1 cellular context compared by ENCODE assay signal in genomic region chr4:122700178-122700725, GRCh38.
A peak's percentile ranks its signal among the peaks of the same experiment; 100 is the strongest.
TF ChIP-seq lines count a peak whose summit lies in the region.

No MANE protein-coding gene starts in this region.

TF ChIP-seq in K562, 482 proteins besides CTCF, POLR2A, EP300 and RAD21 (continued from another document):
- no peak for TF ChIP-seq ZZZ3 (IDR thresholded peaks at IDR 0.05)
- TF ChIP-seq, protein P1, sequence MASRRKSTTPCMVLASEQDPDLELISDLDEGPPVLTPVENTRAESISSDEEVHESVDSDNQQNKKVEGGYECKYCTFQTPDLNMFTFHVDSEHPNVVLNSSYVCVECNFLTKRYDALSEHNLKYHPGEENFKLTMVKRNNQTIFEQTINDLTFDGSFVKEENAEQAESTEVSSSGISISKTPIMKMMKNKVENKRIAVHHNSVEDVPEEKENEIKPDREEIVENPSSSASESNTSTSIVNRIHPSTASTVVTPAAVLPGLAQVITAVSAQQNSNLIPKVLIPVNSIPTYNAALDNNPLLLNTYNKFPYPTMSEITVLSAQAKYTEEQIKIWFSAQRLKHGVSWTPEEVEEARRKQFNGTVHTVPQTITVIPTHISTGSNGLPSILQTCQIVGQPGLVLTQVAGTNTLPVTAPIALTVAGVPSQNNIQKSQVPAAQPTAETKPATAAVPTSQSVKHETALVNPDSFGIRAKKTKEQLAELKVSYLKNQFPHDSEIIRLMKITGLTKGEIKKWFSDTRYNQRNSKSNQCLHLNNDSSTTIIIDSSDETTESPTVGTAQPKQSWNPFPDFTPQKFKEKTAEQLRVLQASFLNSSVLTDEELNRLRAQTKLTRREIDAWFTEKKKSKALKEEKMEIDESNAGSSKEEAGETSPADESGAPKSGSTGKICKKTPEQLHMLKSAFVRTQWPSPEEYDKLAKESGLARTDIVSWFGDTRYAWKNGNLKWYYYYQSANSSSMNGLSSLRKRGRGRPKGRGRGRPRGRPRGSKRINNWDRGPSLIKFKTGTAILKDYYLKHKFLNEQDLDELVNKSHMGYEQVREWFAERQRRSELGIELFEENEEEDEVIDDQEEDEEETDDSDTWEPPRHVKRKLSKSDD (conservative IDR thresholded peaks at IDR 0.05; ENCODE audit: low read length): no peak
- peak; percentile 26; the same call in 1 of the 2 replicates for TF ChIP-seq C11orf30 (IDR thresholded peaks at IDR 0.05; ENCODE audit: low read depth)
- no peak for TF ChIP-seq KAT7 (CRISPR knock-in tag; IDR thresholded peaks at IDR 0.05; ENCODE audit: borderline replicate concordance)
- TF ChIP-seq MYC (IDR thresholded peaks at IDR 0.05; ENCODE audit: low read depth, low read length): peak; percentile 57; the same call in 1 of the 2 replicates
- TF ChIP-seq MYC (CRISPR knock-in tag; IDR thresholded peaks at IDR 0.05; ENCODE audit: borderline replicate concordance, low read depth): no peak
- no peak for TF ChIP-seq ZNF146 (CRISPR knock-in tag; IDR thresholded peaks at IDR 0.05; ENCODE audit: unreplicated experiment)
- no peak for TF ChIP-seq ZNF57 (CRISPR knock-in tag; IDR thresholded peaks at IDR 0.05)
- TF ChIP-seq HES1 (IDR thresholded peaks at IDR 0.05; ENCODE audit: low read depth): peak; percentile 11; the same call in 1 of the 2 replicates
- 0 out of 4 replicates have a peak, but pooled peaks of 1 of the 2 experiments have one; percentile 20 for TF ChIP-seq TEAD1 (CRISPR knock-in tag; IDR thresholded peaks at IDR 0.05)
- TF ChIP-seq MGA (IDR thresholded peaks at IDR 0.05): peak; percentile 64
- TF ChIP-seq HMBOX1 (IDR thresholded peaks at IDR 0.05): no peak; the same call in 1 of the 2 replicates
- peak; percentile 57 for TF ChIP-seq SIN3B (IDR thresholded peaks at IDR 0.05; ENCODE audit: low read depth)
- TF ChIP-seq HMG20A (CRISPR knock-in tag; conservative IDR thresholded peaks at IDR 0.05): no peak
- TF ChIP-seq BRD9 (IDR thresholded peaks at IDR 0.05; ENCODE audit: low read depth, partially characterized antibody): no peak
